15 cellular contexts compared by ENCODE assay signal in genomic region chr7:44694766-44695165, GRCh38.
"Had no signal": no experiment of that assay in that cellular context is flagged by ENCODE, and none has a peak within 500 bp of the region (broad histone marks: within the 10 kb centered on the region; RNA-seq: fewer than 3 reads in every experiment).

No MANE protein-coding gene starts in this region.

- H3K4me1 Mint-ChIP-seq: neural crest cell had no signal

- H3K9me3 Mint-ChIP-seq: activated naive CD4-positive, alpha-beta T cell treated with anti-CD3 and anti-CD28 coated beads, Interleukin-2, amount 50 U/mL, for 24 hours; neural crest cell had no signal

- ATAC-seq: activated CD4-positive, CD25-positive, alpha-beta regulatory T cell treated with anti-CD3 and anti-CD28 coated beads, Interleukin-2, amount 50 U/mL, for 24 hours had no signal

- H3K27me3 ChIP-seq: left lung, ovary, thyroid gland had no signal

- DNase-seq: activated CD4-positive, alpha-beta T cell treated with anti-CD3 and anti-CD28 coated beads, Interleukin-2, amount 50 U/mL, for 48 hours; activated CD8-positive, alpha-beta memory T cell treated with anti-CD3 and anti-CD28 coated beads, Interleukin-2, amount 50 U/mL, for 48 hours; amygdala; head of caudate nucleus; islet precursor cell; ovary; retina; thyroid gland had no signal

- H3K27me3 Mint-ChIP-seq: activated naive CD4-positive, alpha-beta T cell treated with anti-CD3 and anti-CD28 coated beads, Interleukin-2, amount 50 U/mL, for 24 hours had no signal

- H3K36me3 ChIP-seq: ovary had no signal

- H3K4me2 ChIP-seq: smooth muscle cell had no signal

- H3K4me1 ChIP-seq: left lung had no signal

- H3K27ac ChIP-seq: left lung, ovary, thyroid gland had no signal

- H3K9me3 ChIP-seq: ovary, thyroid gland had no signal

- H3K27ac Mint-ChIP-seq: activated naive CD4-positive, alpha-beta T cell treated with anti-CD3 and anti-CD28 coated beads, Interleukin-2, amount 50 U/mL, for 24 hours; activated T-helper 2 cell treated with anti-CD3 and anti-CD28 coated beads, Interferon-gamma antibody, Interleukin-2, Interleukin-4, amounts not matched to agents 10 μg/mL and 5 μg/mL and 100 μg/mL, durations not matched to agents 14 hours and 24 hours and 36 hours; T-helper 2 cell treated with Interferon-gamma antibody and Interleukin-4, amounts not matched to agents 5 μg/mL and 100 μg/mL, for 36 hours had no signal

- H3K4me3 Mint-ChIP-seq: activated naive CD4-positive, alpha-beta T cell treated with anti-CD3 and anti-CD28 coated beads, Interleukin-2, amount 50 U/mL, for 24 hours; neural crest cell; T-helper 2 cell treated with Interferon-gamma antibody and Interleukin-4, amounts not matched to agents 5 μg/mL and 100 μg/mL, for 36 hours had no signal

- H3K4me3 ChIP-seq: left lung, ovary, smooth muscle cell, thyroid gland had no signal
